In genomic region chrX:119734897-119735339, GRCh38 we compare ENCODE assay signal across 9 cellular contexts. TPM values are rescaled to one million over a fixed set of nuclear protein-coding genes. Genes with fewer than 3 reads are reported as not detected.
DNase-seq lines count a peak whose midpoint lies in the region; ATAC-seq and TF ChIP-seq lines count a peak whose summit lies in the region.
"Had no signal": no experiment of that assay in that cellular context is flagged by ENCODE, and none has a peak within 500 bp of the region (broad histone marks: within the 10 kb centered on the region; RNA-seq: fewer than 3 reads in every experiment).

No MANE protein-coding gene starts in this region.

- H3K36me3 ChIP-seq in psoas muscle (ENCODE audit: insufficient read depth in 1 of 2, low read depth in 1 of 2), result no peaks in the 10 kb centered on the region

- no peak for TF ChIP-seq CTCF in psoas muscle (IDR thresholded peaks at IDR 0.05)

- no peaks in the 10 kb centered on the region for H3K4me1 ChIP-seq in psoas muscle

- peak; percentile 48 to 72 (median 70) for ATAC-seq in psoas muscle
- no peak for ATAC-seq in HG02623 (IDR thresholded peaks at IDR 0.05; ENCODE audit: unreplicated experiment)

- H3K9me3 ChIP-seq in psoas muscle, result no peaks in the 10 kb centered on the region

- no peak overlapping the region for H3K4me3 ChIP-seq in psoas muscle

- peak; percentile 14 for DNase-seq in Daoy (ENCODE audit: low read depth)
- DNase-seq in NCI-H2196 (lab: John Stamatoyannopoulos, UW; ENCODE audit: unreplicated experiment), result peak; percentile 53
- DNase-seq in fibroblast of peridontal ligament (ENCODE audit: extremely low read depth), result peak; percentile 11
- DNase-seq in psoas muscle, result peak; percentile 60 to 74
- no peak for DNase-seq in T-helper 9 cell
- DNase-seq in iPS-NIHi7 (ENCODE audit: extremely low spot score), result no peak
- no peak for DNase-seq in activated effector memory CD4-positive, alpha-beta T cell treated with Interleukin-2 at 50 U/mL for 16 hours

- H3K27me3 ChIP-seq in psoas muscle (ENCODE audit: insufficient read depth in 3 of 3, low read length in 2 of 3), result peaks cover 0 to 3% (median 0%) of the 10 kb centered on the region in 3 donors

- intact Hi-C loops in psoas muscle (cut with DNase I), result loop anchor here (5.0 kb wide), 3 partner anchors 53 to 218 kb away; no protein-coding TSS in a partner anchor

- peak overlapping the region; percentile 25 for H3K27ac ChIP-seq in psoas muscle

- 11 to 31% (median 26%) methylated on average over 7 of the region's 7 CpGs for WGBS in psoas muscle, 3 donors

RNA-seq across cellular contexts. Expression of gene SOWAHD, which starts 23.5 kb away (rescaled TPM):
- total RNA-seq in Daoy (2014; rRNA removed; shearing (Covaris generic)), result 0.17 TPM in 1 of 2 replicates, not detected in the other
- total RNA-seq in psoas muscle, result not detected
- polyA plus RNA-seq in psoas muscle, result under 1 TPM in 2 of 3 donors, not detected in 1; 0.03 TPM
- total RNA-seq: glomerular endothelial cell had no signal

RNA-seq across cellular contexts. Expression of gene SEPTIN6, which starts 42.0 kb away (rescaled TPM):
- total RNA-seq in Daoy (2014; rRNA removed; shearing (Covaris generic)), result 10.2 and 11.1 TPM in 2 replicates
- total RNA-seq in psoas muscle, result 1 to 10 TPM; 2.2 to 3.8 (median 3.0) TPM
- 1 to 10 TPM; 2.3 to 3.1 (median 2.8) TPM for polyA plus RNA-seq in psoas muscle

RNA-seq across cellular contexts. Expression of gene RPL39, which starts 56.5 kb away (rescaled TPM):
- total RNA-seq in Daoy (2014; rRNA removed; shearing (Covaris generic)), result 2,217 and 4,418 TPM in 2 replicates
- total RNA-seq in psoas muscle, result 1,000 to 10,000 TPM; 1,072 to 1,581 (median 1,334) TPM
- 1,000 to 10,000 TPM; 4,009 to 6,099 (median 4,489) TPM for polyA plus RNA-seq in psoas muscle

Comparison
In these comparisons a context has a peak if more than half of its experiments do, and no peak if none do; other contexts are left out.
1. DNase-seq: peak in Daoy (single experiment), NCI-H2196 (single experiment), fibroblast of peridontal ligament (single experiment) and psoas muscle (2 of 2); none in T-helper 9 cell (single experiment), iPS-NIHi7 (single experiment) and activated effector memory CD4-positive, alpha-beta T cell treated with Interleukin-2 at 50 U/mL for 16 hours (single experiment).